ENCODE assay signal across 25 cellular contexts in the genomic region with DNA sequence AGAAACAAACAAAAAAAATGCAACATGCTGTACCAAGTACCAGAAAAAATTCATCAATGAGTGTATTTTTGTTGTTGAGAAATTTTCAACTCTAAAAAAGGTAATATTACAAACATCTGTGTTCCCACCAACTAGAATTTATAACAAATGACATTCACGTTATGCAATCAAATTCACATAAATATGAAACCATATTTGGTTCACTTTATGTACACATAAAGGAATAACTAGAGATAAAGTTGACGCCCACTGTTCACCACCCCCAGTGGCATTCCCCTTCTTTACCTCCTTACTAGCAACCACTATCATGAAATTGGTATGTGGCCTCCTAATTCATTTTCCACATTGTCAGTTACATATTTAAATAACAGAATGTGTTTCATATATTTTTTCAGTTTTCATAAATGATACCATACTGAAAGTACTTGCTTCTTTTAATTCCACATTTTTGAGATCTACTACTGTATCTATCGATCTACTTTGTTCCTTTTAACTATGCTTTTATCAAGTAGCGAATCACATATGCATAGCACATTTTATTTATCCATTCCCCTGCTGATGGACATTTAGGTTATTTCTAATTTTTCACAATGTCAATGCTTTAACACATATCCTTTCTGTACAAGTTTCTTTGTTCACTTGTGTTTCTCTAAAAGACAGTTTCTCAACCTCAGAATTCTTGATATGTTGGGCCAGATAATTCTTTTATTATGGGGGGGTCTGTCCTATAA.
"Had no signal": no experiment of that assay in that cellular context is flagged by ENCODE, and none has a peak within 500 bp of the region (broad histone marks: within the 10 kb centered on the region; RNA-seq: fewer than 3 reads in every experiment).

No MANE protein-coding gene starts in this region.

- H3K27ac Mint-ChIP-seq: activated naive CD4-positive, alpha-beta T cell treated with anti-CD3 and anti-CD28 coated beads, Interleukin-2, amount 50 U/mL, for 24 hours; nephron progenitor cell had no signal

- FAIRE-seq: keratinocyte, urothelium cell line had no signal

- H3K9me3 ChIP-seq: body of pancreas, colonic mucosa, lower lobe of right lung, sigmoid colon, tibial artery had no signal

- H3K27me3 Mint-ChIP-seq: activated naive CD4-positive, alpha-beta T cell treated with anti-CD3 and anti-CD28 coated beads, Interleukin-2, amount 50 U/mL, for 24 hours had no signal

- H3K4me1 Mint-ChIP-seq: nephron progenitor cell had no signal

- DNase-seq: activated CD4-positive, alpha-beta T cell treated with anti-CD3 and anti-CD28 coated beads, Interleukin-2, amount 50 U/mL, for 1 hour; activated CD4-positive, CD25-positive, alpha-beta regulatory T cell treated with anti-CD3 and anti-CD28 coated beads, Interleukin-2, amount 50 U/mL, for 72 hours; activated CD8-positive, alpha-beta memory T cell treated with anti-CD3 and anti-CD28 coated beads for 24 hours; activated CD8-positive, alpha-beta memory T cell treated with anti-CD3 and anti-CD28 coated beads, Interleukin-2, amount 50 U/mL, for 48 hours; activated effector memory CD4-positive, alpha-beta T cell treated with anti-CD3 and anti-CD28 coated beads, Interleukin-2, amount 50 U/mL, for 16 hours; activated T-cell treated with anti-CD3 and anti-CD28 coated beads, Interleukin-2, amount 50 U/mL, for 48 hours; amygdala; body of pancreas; colonic mucosa; foreskin melanocyte; glutamatergic neuron; hippocampal formation; lower lobe of right lung; midbrain; nephron progenitor cell; nucleus accumbens; posterior cingulate gyrus; sigmoid colon; stimulated activated naive CD4-positive, alpha-beta T cell treated with Interleukin-2 at 50 U/mL for 16 hours; substantia nigra; tibial artery had no signal

- H3K27me3 ChIP-seq: body of pancreas, colonic mucosa, sigmoid colon, tibial artery had no signal

- H3K4me3 ChIP-seq: body of pancreas, colonic mucosa, lower lobe of right lung, sigmoid colon, tibial artery had no signal

- H3K36me3 ChIP-seq: colonic mucosa, lower lobe of right lung, sigmoid colon, tibial artery had no signal

- ATAC-seq: body of pancreas, esophagus mucosa, lower lobe of right lung had no signal

- H3K27ac ChIP-seq: body of pancreas, colonic mucosa, lower lobe of right lung, sigmoid colon, tibial artery had no signal

- H3K4me1 ChIP-seq: colonic mucosa, lower lobe of right lung, sigmoid colon, tibial artery had no signal

- H3K4me3 Mint-ChIP-seq: activated naive CD4-positive, alpha-beta T cell treated with anti-CD3 and anti-CD28 coated beads, Interleukin-2, amount 50 U/mL, for 24 hours; nephron progenitor cell had no signal
